ENCODE assay signal across 20 cellular contexts in the genomic region with DNA sequence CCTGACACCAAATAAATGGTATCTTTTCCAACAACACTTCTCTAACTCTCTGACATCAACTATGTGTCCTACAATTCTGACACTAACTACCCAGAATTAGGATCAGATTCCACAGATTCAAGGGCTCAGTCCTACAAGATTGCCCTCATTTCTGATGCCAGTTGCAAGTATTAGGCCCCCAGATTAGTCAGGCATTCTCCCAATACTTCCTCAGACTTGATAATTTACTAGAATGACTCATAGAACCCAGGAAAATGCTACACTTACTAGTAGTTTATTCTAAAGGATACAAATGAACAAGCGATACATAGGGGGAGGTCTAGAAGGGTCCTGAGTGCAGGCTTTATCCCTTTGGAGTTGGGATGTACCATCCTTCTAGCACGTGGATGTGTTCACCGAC. TPM values are rescaled to one million over a fixed set of nuclear protein-coding genes. Genes with fewer than 3 reads are reported as not detected.
DNase-seq lines count a peak whose midpoint lies in the region; ATAC-seq and TF ChIP-seq lines count a peak whose summit lies in the region.
"Had no signal": no experiment of that assay in that cellular context is flagged by ENCODE, and none has a peak within 500 bp of the region (broad histone marks: within the 10 kb centered on the region; RNA-seq: fewer than 3 reads in every experiment).

No MANE protein-coding gene starts in this region.

- no peak overlapping the region for H3K14ac ChIP-seq in IMR-90 (replicated peaks; ENCODE audit: low read depth, low read length)

- no peak for TF ChIP-seq RAD21 in IMR-90 (IDR thresholded peaks at IDR 0.05; ENCODE audit: low read length)

- H2BK15ac ChIP-seq in IMR-90 (ENCODE audit: low read depth, low read length): peak overlapping the region; percentile 49; the same call in 1 of the 3 replicates

- WGBS in IMR-90 (ENCODE audit: extremely low coverage in 2 of 2, insufficient read length in 1 of 2), 2 experiments: no CpG with 5 or more reads among the region's 3 CpGs
- WGBS in prostate gland: 98% methylated on average over 3 of the region's 3 CpGs

- H3K4me3 Mint-ChIP-seq in effector memory CD8-positive, alpha-beta T cell: no peak overlapping the region
- H3K4me3 Mint-ChIP-seq: CD14-positive monocyte, GM23338 had no signal

- no peaks in the 10 kb centered on the region for H3K27me3 ChIP-seq in ACC112 (ENCODE audit: insufficient read depth, low read length)
- no peaks in the 10 kb centered on the region for H3K27me3 ChIP-seq in IMR-90 (ENCODE audit: control insufficient read depth, insufficient read depth, low read length)
- no peaks in the 10 kb centered on the region for H3K27me3 ChIP-seq in brain microvascular endothelial cell (replicated peaks)
- H3K27me3 ChIP-seq in prostate gland (replicated peaks; ENCODE audit: insufficient read depth): no peaks in the 10 kb centered on the region

- no peaks in the 10 kb centered on the region for H3K79me2 ChIP-seq in ACC112 (ENCODE audit: control insufficient read depth, insufficient read depth, low read length, unreplicated experiment)

- no peak overlapping the region for H3K27ac Mint-ChIP-seq in effector memory CD8-positive, alpha-beta T cell
- H3K27ac Mint-ChIP-seq: CD14-positive monocyte, GM23338 had no signal

- H4K20me1 ChIP-seq in IMR-90 (ENCODE audit: insufficient read depth, low read length): no peaks in the 10 kb centered on the region

- no peak overlapping the region; the same call in 1 of the 2 replicates for H3K4ac ChIP-seq in IMR-90 (ENCODE audit: low read depth, low read length)

- H3K36me3 ChIP-seq in ACC112 (ENCODE audit: insufficient read depth, low read length) (0 out of 2 replicates have a peak, but pooled peaks cover 1% of the 10 kb centered on the region), IMR-90 (ENCODE audit: control insufficient read depth, insufficient read depth, low read length) (peaks cover 3% of the 10 kb centered on the region; the same call in 1 of the 2 replicates), brain microvascular endothelial cell (replicated peaks) (no peaks in the 10 kb centered on the region), prostate gland (no peaks in the 10 kb centered on the region)

- POLR2A ChIA-PET in IMR-90 (lab: Charles Lee; ENCODE audit: unreplicated experiment): no interaction called here

- ATAC-seq in IMR-90 (ENCODE audit: low read depth): peak; percentile 47
- ATAC-seq in effector memory CD8-positive, alpha-beta T cell (replicated peaks): no peak
- ATAC-seq in GM19035 (IDR thresholded peaks at IDR 0.05; ENCODE audit: unreplicated experiment): no peak
- ATAC-seq: GM23338, K562, Panc1, Right ventricle myocardium inferior had no signal

- peak overlapping the region; percentile 65; the same call in 1 of the 2 replicates for H2AK5ac ChIP-seq in IMR-90 (ENCODE audit: low read depth, low read length)

- no peak overlapping the region for H4K91ac ChIP-seq in IMR-90 (ENCODE audit: insufficient read depth, low read depth, low read length)

- 0 out of 4 replicates have a peak, but pooled peaks cover 0 to 4% of the 10 kb centered on the region in 2 experiments for H3K79me1 ChIP-seq in IMR-90 (ENCODE audit: low read depth in 1 of 2, low read length in 2 of 2)

- no TSS peak for BruUV-seq in IMR-90 (replicated peaks; lab: Mats Ljungman, UMichigan)

- H3K23ac ChIP-seq in IMR-90 (ENCODE audit: low read depth, low read length): peak overlapping the region; percentile 25; the same call in 1 of the 2 replicates

- TF ChIP-seq POLR2A in IMR-90 (IDR thresholded peaks at IDR 0.05; ENCODE audit: low read depth, low read length) (no peak), prostate gland (IDR thresholded peaks at IDR 0.05) (no peak)

- H3K27ac ChIP-seq in ACC112 (ENCODE audit: low read depth, low read length) (peak overlapping the region; percentile 6; the same call in 1 of the 2 replicates), IMR-90 (ENCODE audit: insufficient read depth, low read length) (no peak overlapping the region), brain microvascular endothelial cell (no peak overlapping the region), prostate gland (no peak overlapping the region)
- H3K27ac ChIP-seq: SK-N-MC had no signal

- H2AFZ ChIP-seq in ACC112 (ENCODE audit: low read length, unreplicated experiment) (no peak overlapping the region), IMR-90 (replicated peaks; ENCODE audit: low read length, poor library complexity) (no peak overlapping the region)
- H2AFZ ChIP-seq: GM23338 had no signal

- H3K9me1 ChIP-seq in IMR-90 (ENCODE audit: insufficient read depth, low read length): peaks cover 10% of the 10 kb centered on the region; the same call in 1 of the 2 replicates

- H3K4me3 ChIP-seq in ACC112 (ENCODE audit: low read depth, low read length) (no peak overlapping the region), IMR-90 (ENCODE audit: insufficient read depth, low read depth, low read length) (no peak overlapping the region), brain microvascular endothelial cell (ENCODE audit: low read depth, low read length) (no peak overlapping the region), prostate gland (no peak overlapping the region)
- H3K4me3 ChIP-seq: GM23338, K562, SK-N-MC had no signal

- H3K18ac ChIP-seq in IMR-90 (ENCODE audit: low read depth, low read length): peak overlapping the region; percentile 86; the same call in 1 of the 2 replicates

- H3K9me3 Mint-ChIP-seq in effector memory CD8-positive, alpha-beta T cell: no peaks in the 10 kb centered on the region

- H3K56ac ChIP-seq in IMR-90 (ENCODE audit: extremely low read depth, insufficient read depth, low read length): no peak overlapping the region

- 0 out of 4 replicates have a peak overlapping the region, but pooled peaks of 1 of the 2 experiments have one; percentile 46 for H4K8ac ChIP-seq in IMR-90 (ENCODE audit: low read depth in 2 of 2, low read length in 2 of 2)

- TF ChIP-seq CTCF in IMR-90 (conservative IDR thresholded peaks at IDR 0.05; ENCODE audit: low read depth, low read length) (no peak), brain microvascular endothelial cell (IDR thresholded peaks at IDR 0.05; ENCODE audit: low read depth, low read length, missing control alignments) (no peak), prostate gland (IDR thresholded peaks at IDR 0.05) (no peak)

- peak overlapping the region; percentile 62 for H2BK5ac ChIP-seq in IMR-90 (ENCODE audit: low read depth, low read length, poor library complexity, severe bottlenecking)

- CTCF ChIA-PET in IMR-90 (lab: Yijun Ruan, JAX): no interaction called here

- H3K4me2 ChIP-seq in IMR-90 (ENCODE audit: low read depth, low read length): peak overlapping the region; percentile 52
- H3K4me2 ChIP-seq: GM23338 had no signal

- intact Hi-C loops in IMR-90 (cut with micrococcal nuclease): no loop called here
- intact Hi-C loops in prostate gland (cut with DNase I): no loop called here

- dilution Hi-C loops in IMR-90 (cut with HindIII; ENCODE audit: low sequenced_read_pairs, unreplicated experiment): no loop called here

- no peak overlapping the region for H2AK9ac ChIP-seq in IMR-90 (replicated peaks; ENCODE audit: low read depth, low read length, poor library complexity)

- H2BK20ac ChIP-seq in IMR-90 (ENCODE audit: low read depth, low read length): peak overlapping the region; percentile 47; the same call in 1 of the 2 replicates

- DNase-seq in IMR-90: peak; percentile 53
- DNase-seq in brain microvascular endothelial cell: peak; percentile 14
- DNase-seq in kidney tubule cell (ENCODE audit: low spot score): peak; percentile 52
- DNase-seq in effector memory CD8-positive, alpha-beta T cell: no peak
- no peak for DNase-seq in NCI-H2171 treated with DMSO at 0.1 percent for 48 hours (lab: John Stamatoyannopoulos, UW)
- no peak for DNase-seq in prostate gland (ENCODE audit: low spot score)
- DNase-seq: AML-193, COR-L47, DMS53, NCI-H1417 treated with DMSO at 0.1 percent for 48 hours, NCI-H2029 treated with DMSO at 0.1 percent for 48 hours, NCI-H524 had no signal

- no peaks in the 10 kb centered on the region for H3K4me1 Mint-ChIP-seq in effector memory CD8-positive, alpha-beta T cell (ENCODE audit: low read depth in 2 of 2)
- H3K4me1 Mint-ChIP-seq: CD14-positive monocyte had no signal

- H3K27me3 Mint-ChIP-seq in effector memory CD8-positive, alpha-beta T cell: no peaks in the 10 kb centered on the region

- H3K4me1 ChIP-seq in ACC112 (ENCODE audit: control insufficient read depth, insufficient read depth, low read length, unreplicated experiment) (peaks cover 19% of the 10 kb centered on the region), IMR-90 (ENCODE audit: control insufficient read depth, insufficient read depth, low read length) (peaks cover 7% of the 10 kb centered on the region), prostate gland (replicated peaks) (no peaks in the 10 kb centered on the region)

- no peaks in the 10 kb centered on the region for H3K36me3 Mint-ChIP-seq in effector memory CD8-positive, alpha-beta T cell (ENCODE audit: insufficient read depth)
- H3K36me3 Mint-ChIP-seq: CD14-positive monocyte had no signal

- in situ Hi-C loops in IMR-90 (cut with MboI; ENCODE audit: low sequenced_read_pairs): loop anchor here (10.0 kb wide), 1 partner anchor 595 kb away; the partner anchor contains the start of gene PYURF
- in situ Hi-C loops in brain microvascular endothelial cell (cut with HindIII; ENCODE audit: low pct_ligation_motif_present, low sequenced_read_pairs): no loop called here

- H2BK120ac ChIP-seq in IMR-90 (ENCODE audit: low read depth, low read length): peak overlapping the region; percentile 35; the same call in 1 of the 2 replicates

- H3K9ac ChIP-seq in IMR-90 (ENCODE audit: low read depth, low read length): no peak overlapping the region

- no peaks in the 10 kb centered on the region; the same call in 1 of the 2 replicates for H3K9me3 ChIP-seq in IMR-90 (ENCODE audit: control insufficient read depth, insufficient read depth, low read length)
- no peaks in the 10 kb centered on the region for H3K9me3 ChIP-seq in prostate gland

- no peak overlapping the region; the same call in 1 of the 2 replicates for H4K5ac ChIP-seq in IMR-90 (ENCODE audit: low read depth, low read length)

TF ChIP-seq in IMR-90, 13 proteins besides CTCF, POLR2A, EP300 and RAD21 (continues in another document):
- TF ChIP-seq ELK1 (IDR thresholded peaks at IDR 0.05; ENCODE audit: borderline replicate concordance, low read depth, low read length): no peak
- no peak for TF ChIP-seq NFE2L2 (IDR thresholded peaks at IDR 0.05; ENCODE audit: low read depth, low read length)

RNA-seq across cellular contexts. Expression of gene TIGD2, which starts 8.5 kb away (rescaled TPM):
- total RNA-seq in IMR-90 (2012; rRNA removed) (12.4 and 16.4 TPM in 2 replicates), prostate gland (1 to 10 TPM; 8.6 to 8.7 TPM)
- polyA plus RNA-seq in IMR-90 (2012; rRNA removed): 3.9 and 5.6 TPM in 2 replicates
- 1.1 and 1.7 TPM in 2 replicates for polyA plus RNA-seq in IMR-90 (2012; cell fraction: cytosol; rRNA removed)
- polyA plus RNA-seq in IMR-90 (2012; cell fraction: nucleus; rRNA removed; ENCODE audit: low replicate concordance): 1.4 and 2.4 TPM in 2 replicates

Comparison
In these comparisons a context has a peak if more than half of its experiments do, and no peak if none do; other contexts are left out.
1. DNase-seq: peak in IMR-90 (single experiment), brain microvascular endothelial cell (single experiment) and kidney tubule cell (single experiment); none in effector memory CD8-positive, alpha-beta T cell (0 of 3), NCI-H2171 treated with DMSO at 0.1 percent for 48 hours (single experiment) and prostate gland (single experiment).